In the genomic region with DNA sequence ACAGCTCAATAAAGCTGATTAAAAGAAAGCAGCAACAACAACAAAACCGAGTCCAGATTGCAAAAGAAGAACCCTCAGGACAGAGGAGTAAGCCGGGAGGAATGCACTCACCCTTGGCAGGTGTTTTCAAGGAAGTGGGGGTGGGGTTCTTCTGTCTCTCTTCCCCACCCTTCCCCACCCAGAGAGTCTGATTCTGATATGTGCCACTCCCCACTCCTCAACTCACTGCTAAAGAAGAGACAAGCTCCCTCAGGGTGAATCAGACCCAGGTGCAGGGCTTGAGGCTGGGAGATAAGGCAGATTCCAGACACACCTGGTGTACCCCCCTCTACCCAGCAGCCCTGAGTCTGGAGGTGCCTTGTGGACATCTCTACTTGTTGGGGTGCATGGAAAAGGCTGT, we compare ENCODE assay signal across 32 cellular contexts. TPM values are rescaled to one million over a fixed set of nuclear protein-coding genes. Genes with fewer than 3 reads are reported as not detected.
A peak's percentile ranks its signal among the peaks of the same experiment; 100 is the strongest.
DNase-seq lines count a peak whose midpoint lies in the region; ATAC-seq, FAIRE-seq and TF ChIP-seq lines count a peak whose summit lies in the region.
"Had no signal": no experiment of that assay in that cellular context is flagged by ENCODE, and none has a peak within 500 bp of the region (broad histone marks: within the 10 kb centered on the region; RNA-seq: fewer than 3 reads in every experiment).

No MANE protein-coding gene starts in this region.

- H3K9ac ChIP-seq in PC-3 (ENCODE audit: low read length): no peak overlapping the region
- H3K9ac ChIP-seq: GM23248, neural progenitor cell had no signal

- H3K9me3 Mint-ChIP-seq in GM23338 (no peaks in the 10 kb centered on the region), endothelial cell (ENCODE audit: unreplicated experiment) (no peaks in the 10 kb centered on the region)
- H3K9me3 Mint-ChIP-seq: dendritic cell treated with granulocyte-macrophage colony-stimulating factor and Interleukin-4, amounts not matched to agents 40 ng/mL and 50 ng/mL, for 4 days; neural progenitor cell had no signal

- H3K27me3 Mint-ChIP-seq in GM23338 (ENCODE audit: insufficient read depth, low read depth, poor library complexity) (peaks cover 4% of the 10 kb centered on the region), endothelial cell (ENCODE audit: unreplicated experiment) (no peaks in the 10 kb centered on the region)

- no peak overlapping the region for H3K4me3 ChIP-seq in GM23338
- H3K4me3 ChIP-seq in PC-3 (ENCODE audit: low read length): no peak overlapping the region
- H3K4me3 ChIP-seq in esophagus muscularis mucosa: no peak overlapping the region
- H3K4me3 ChIP-seq: A549, ascending aorta, gastrocnemius medialis, GM23248, neural progenitor cell, right atrium auricular region, smooth muscle cell, suprapubic skin had no signal

- CTCF ChIA-PET in PC-3 (lab: Charles Lee): no interaction called here

- H3K4me1 ChIP-seq in GM23338 (ENCODE audit: insufficient read depth) (no peaks in the 10 kb centered on the region), PC-3 (ENCODE audit: insufficient read depth, low read length) (peaks cover 13% of the 10 kb centered on the region), esophagus muscularis mucosa (no peaks in the 10 kb centered on the region)
- H3K4me1 ChIP-seq: A549, ascending aorta, gastrocnemius medialis, neural progenitor cell, right atrium auricular region, suprapubic skin had no signal

- H3K27ac Mint-ChIP-seq in GM23338 (no peak overlapping the region), endothelial cell (ENCODE audit: unreplicated experiment) (no peak overlapping the region)
- H3K27ac Mint-ChIP-seq: activated CD4-positive, alpha-beta T cell treated with anti-CD3 and anti-CD28 coated beads for 36 hours; activated naive CD8-positive, alpha-beta T cell treated with anti-CD3 and anti-CD28 coated beads, Interleukin-2, amount 10 ng/mL, durations not matched to agents 7 days and 5 days; CD4-positive, CD25-positive, alpha-beta regulatory T cell; dendritic cell treated with granulocyte-macrophage colony-stimulating factor and Interleukin-4, amounts not matched to agents 40 ng/mL and 50 ng/mL, for 4 days; neural progenitor cell had no signal

- H3K9me3 ChIP-seq in PC-3 (ENCODE audit: low read length): no peaks in the 10 kb centered on the region
- no peaks in the 10 kb centered on the region for H3K9me3 ChIP-seq in esophagus muscularis mucosa
- H3K9me3 ChIP-seq: A549, ascending aorta, gastrocnemius medialis, right atrium auricular region, suprapubic skin had no signal

- H3K36me3 Mint-ChIP-seq in GM23338 (ENCODE audit: low read depth) (no peaks in the 10 kb centered on the region), endothelial cell (ENCODE audit: low read depth, unreplicated experiment) (no peaks in the 10 kb centered on the region)
- H3K36me3 Mint-ChIP-seq: activated naive CD8-positive, alpha-beta T cell treated with anti-CD3 and anti-CD28 coated beads, Interleukin-2, amount 10 ng/mL, durations not matched to agents 7 days and 5 days; CD4-positive, CD25-positive, alpha-beta regulatory T cell; neural progenitor cell had no signal

- POLR2A ChIA-PET in PC-3 (lab: Charles Lee; ENCODE audit: unreplicated experiment): no interaction called here

- no peak for TF ChIP-seq POLR2A in esophagus muscularis mucosa (IDR thresholded peaks at IDR 0.05; ENCODE audit: low read depth)

- H3K4me1 Mint-ChIP-seq in GM23338 (0 out of 3 replicates have a peak, but pooled peaks cover 3% of the 10 kb centered on the region), endothelial cell (ENCODE audit: unreplicated experiment) (peaks cover 12% of the 10 kb centered on the region)

- no peaks in the 10 kb centered on the region for H3K36me3 ChIP-seq in GM23338 (ENCODE audit: insufficient read depth)
- no peaks in the 10 kb centered on the region for H3K36me3 ChIP-seq in PC-3 (ENCODE audit: low read depth, low read length)
- H3K36me3 ChIP-seq in esophagus muscularis mucosa: no peaks in the 10 kb centered on the region
- H3K36me3 ChIP-seq: ascending aorta, gastrocnemius medialis, neural progenitor cell, right atrium auricular region, suprapubic skin had no signal

- FAIRE-seq in frontal cortex (lab: Jason Lieb, UNC): no peak
- FAIRE-seq: A549, urothelium cell line had no signal

- DNase-seq in GM23338 (ENCODE audit: low spot score) (no peak), PC-3 (peak; percentile 76), esophagus muscularis mucosa (ENCODE audit: extremely low spot score) (peak; percentile 60), omental fat pad (ENCODE audit: low spot score) (no peak), occipital lobe (lab: John Stamatoyannopoulos, UW) (no peak), endothelial cell (ENCODE audit: low spot score) (no peak), frontal cortex (ENCODE audit: low spot score in 2 of 2) (no peak), cardiac septum (ENCODE audit: low spot score) (no peak)
- DNase-seq: activated CD4-positive, alpha-beta T cell treated with anti-CD3 and anti-CD28 coated beads for 36 hours; activated effector memory CD4-positive, alpha-beta T cell treated with anti-CD3 and anti-CD28 coated beads, Interleukin-2, amount 50 U/mL, for 16 hours; activated naive CD8-positive, alpha-beta T cell treated with anti-CD3 and anti-CD28 coated beads, Interleukin-2, amount 10 ng/mL, durations not matched to agents 7 days and 5 days; activated T-cell treated with anti-CD3 and anti-CD28 coated beads, Interleukin-2, amount 50 U/mL, for 1 hour; CD4-positive, CD25-positive, alpha-beta regulatory T cell; central memory CD4-positive, alpha-beta T cell; DND-41; gastrocnemius medialis; GM23248; KG1; left cardiac atrium; NCI-H2081; NCI-H774; stimulated activated naive CD4-positive, alpha-beta T cell treated with Interleukin-2 at 50 U/mL for 16 hours; T1000 had no signal

- no peaks in the 10 kb centered on the region for H3F3A ChIP-seq in GM23338 (replicated peaks; ENCODE audit: low read depth)
- no peaks in the 10 kb centered on the region for H3F3A ChIP-seq in PC-3 (ENCODE audit: low read length, unreplicated experiment)

- H3K4me2 ChIP-seq in GM23338 (no peak overlapping the region), PC-3 (ENCODE audit: low read length) (peak overlapping the region; percentile 35)
- H3K4me2 ChIP-seq: A549, neural progenitor cell, smooth muscle cell had no signal

- H3K27me3 ChIP-seq in GM23338 (ENCODE audit: insufficient read depth) (no peaks in the 10 kb centered on the region), PC-3 (ENCODE audit: low read length) (no peaks in the 10 kb centered on the region), esophagus muscularis mucosa (peaks cover 0 to 50% (median 0%) of the 10 kb centered on the region in 4 donors)
- H3K27me3 ChIP-seq: ascending aorta, neural progenitor cell had no signal

- H3K79me2 ChIP-seq in GM23338 (replicated peaks; ENCODE audit: insufficient read depth): no peaks in the 10 kb centered on the region
- H3K79me2 ChIP-seq in PC-3 (ENCODE audit: low read length): no peaks in the 10 kb centered on the region

- 39% methylated on average over 2 of the region's 2 CpGs for WGBS in esophagus muscularis mucosa

- H3K27ac ChIP-seq in GM23338 (ENCODE audit: low read depth) (no peak overlapping the region), PC-3 (ENCODE audit: low read length) (no peak overlapping the region), esophagus muscularis mucosa (replicated peaks in 1 of 4) (no peak overlapping the region)
- H3K27ac ChIP-seq: A549, ascending aorta, gastrocnemius medialis, GM23248, neural progenitor cell, right atrium auricular region, suprapubic skin, VCaP had no signal

- no peaks in the 10 kb centered on the region for H4K20me1 ChIP-seq in GM23338 (replicated peaks; ENCODE audit: insufficient read depth)
- no peaks in the 10 kb centered on the region for H4K20me1 ChIP-seq in PC-3 (ENCODE audit: low read length)

- intact Hi-C loops in PC-3 (cut with micrococcal nuclease): no loop called here
- intact Hi-C loops in esophagus muscularis mucosa (cut with DNase I): no loop called here
- intact Hi-C loops in cardiac septum (cut with DNase I): no loop called here

- H3K4me3 Mint-ChIP-seq in GM23338 (no peak overlapping the region), endothelial cell (ENCODE audit: unreplicated experiment) (no peak overlapping the region)
- H3K4me3 Mint-ChIP-seq: activated CD4-positive, alpha-beta T cell treated with anti-CD3 and anti-CD28 coated beads for 36 hours; activated naive CD8-positive, alpha-beta T cell treated with anti-CD3 and anti-CD28 coated beads, Interleukin-2, amount 10 ng/mL, durations not matched to agents 7 days and 5 days; CD4-positive, CD25-positive, alpha-beta regulatory T cell; dendritic cell treated with granulocyte-macrophage colony-stimulating factor and Interleukin-4, amounts not matched to agents 40 ng/mL and 50 ng/mL, for 4 days; neural progenitor cell had no signal

- H2AFZ ChIP-seq in GM23338 (peak overlapping the region; percentile 69; the same call in 1 of the 2 replicates), PC-3 (ENCODE audit: low read length) (no peak overlapping the region)
- H2AFZ ChIP-seq: GM23248, neural progenitor cell had no signal

- no TSS peak for BruUV-seq in PC-3 (replicated peaks; lab: Mats Ljungman, UMichigan)

- TF ChIP-seq CTCF in GM23338 (conservative IDR thresholded peaks at IDR 0.05; ENCODE audit: low read depth in 2 of 2): no peak
- no peak for TF ChIP-seq CTCF in PC-3 (conservative IDR thresholded peaks at IDR 0.05; ENCODE audit: low read depth, low read length)
- no peak for TF ChIP-seq CTCF in esophagus muscularis mucosa (IDR thresholded peaks at IDR 0.05)
- TF ChIP-seq CTCF in omental fat pad (IDR thresholded peaks at IDR 0.05): no peak
- no peak for TF ChIP-seq CTCF in endothelial cell (IDR thresholded peaks at IDR 0.05; ENCODE audit: unreplicated experiment)

- no peak; the same call in 2 of the 3 replicates for ATAC-seq in GM23338
- peak; percentile 86 for ATAC-seq in PC-3
- ATAC-seq in omental fat pad (ENCODE audit: low FRiP score): peak; percentile 62
- ATAC-seq: activated CD4-positive, alpha-beta T cell treated with anti-CD3 and anti-CD28 coated beads for 36 hours; gastrocnemius medialis had no signal

- no peak for TF ChIP-seq EP300 in esophagus muscularis mucosa (IDR thresholded peaks at IDR 0.05)

- no peaks in the 10 kb centered on the region for H3K9me2 ChIP-seq in GM23338 (ENCODE audit: insufficient read depth)
- H3K9me2 ChIP-seq in PC-3 (replicated peaks; ENCODE audit: low read length): no peaks in the 10 kb centered on the region

RNA-seq across cellular contexts. Expression of gene PHF21A, which starts 38.4 kb away (rescaled TPM):
- total RNA-seq in GM23338 (2014; rRNA removed; shearing (Covaris generic)): 14.2 and 23.6 TPM in 2 replicates
- polyA plus RNA-seq in GM23338 (2016; fragmentation: Nextera tagmentation; extraction: Ambion mirVana): 18.7 and 21.7 TPM in 2 replicates
- total RNA-seq in PC-3 (2014; rRNA removed) (6.2 and 8.2 TPM in 2 replicates), esophagus muscularis mucosa (10 to 100 TPM; 31.8 to 47.8 (median 36.1) TPM), omental fat pad (10 to 100 TPM; 16.1 to 73.0 (median 22.1) TPM), occipital lobe (30.7 TPM), endothelial cell (ENCODE audit: unreplicated experiment) (52.8 TPM), frontal cortex (28.9 TPM), cardiac septum (43.8 TPM)

Comparison
In these comparisons a context has a peak if more than half of its experiments do, and no peak if none do; other contexts are left out.
1. DNase-seq: peak in PC-3 (single experiment) and esophagus muscularis mucosa (single experiment); none in GM23338 (single experiment), omental fat pad (single experiment), occipital lobe (single experiment), endothelial cell (single experiment), frontal cortex (0 of 2) and cardiac septum (single experiment).